In the genomic region with DNA sequence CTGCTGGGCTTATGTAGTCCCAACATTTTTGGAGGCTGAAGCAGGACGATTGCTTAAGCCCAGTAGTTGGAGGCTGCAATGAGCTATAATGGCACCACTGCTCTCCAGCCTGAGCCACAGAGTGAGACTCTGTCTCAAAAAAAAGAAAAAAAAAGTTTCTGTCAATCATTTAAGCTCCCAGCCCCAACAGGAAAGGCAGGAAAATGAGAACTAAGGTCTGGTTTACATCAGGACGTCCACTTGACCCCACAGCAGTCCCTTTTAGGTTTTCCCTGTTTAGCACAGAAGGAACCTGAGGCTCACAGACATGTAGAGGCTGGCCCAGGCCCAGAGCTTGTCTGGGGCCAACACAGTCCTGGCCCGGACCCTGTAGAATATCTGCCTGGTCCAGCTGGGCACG, we compare ENCODE assay signal across 21 cellular contexts. TPM values are rescaled to one million over a fixed set of nuclear protein-coding genes. Genes with fewer than 3 reads are reported as not detected.
"Had no signal": no experiment of that assay in that cellular context is flagged by ENCODE, and none has a peak within 500 bp of the region (broad histone marks: within the 10 kb centered on the region; RNA-seq: fewer than 3 reads in every experiment).

No MANE protein-coding gene starts in this region.

- H3K27ac ChIP-seq: coronary artery, neutrophil, pancreas, thoracic aorta had no signal

- H3K27ac Mint-ChIP-seq: activated CD8-positive, alpha-beta T cell treated with anti-CD3 and anti-CD28 coated beads for 36 hours; activated naive CD8-positive, alpha-beta T cell treated with anti-CD3 and anti-CD28 coated beads, Interleukin-2, amount 10 ng/mL, durations not matched to agents 7 days and 5 days; activated T-helper 17 cell treated with anti-CD3 and anti-CD28 coated beads, Interleukin-2, amount 50 U/mL, for 72 hours; brain; naive B cell; stimulated activated memory B cell treated with anti-CD40 and anti-IgM and Interleukin-4, amounts not matched to agents 10 μg/mL and 1 μg/mL and 100 μg/mL, for 72 hours had no signal

- H3K36me3 ChIP-seq: neutrophil, pancreas, spleen, thoracic aorta had no signal

- H3K27me3 ChIP-seq: neutrophil, pancreas, spleen had no signal

- H3K4me1 ChIP-seq: pancreas had no signal

- H3K36me3 Mint-ChIP-seq: stimulated activated memory B cell treated with anti-CD40 and anti-IgM and Interleukin-4, amounts not matched to agents 10 μg/mL and 1 μg/mL and 100 μg/mL, for 72 hours had no signal

- H3K9me3 ChIP-seq: pancreas had no signal

- ATAC-seq: activated CD8-positive, alpha-beta T cell treated with anti-CD3 and anti-CD28 coated beads for 36 hours; activated T-helper 17 cell treated with anti-CD3 and anti-CD28 coated beads, Interleukin-2, amount 50 U/mL, for 72 hours; esophagus mucosa; left colon; mucosa of descending colon; pancreas; stimulated activated memory B cell treated with anti-CD40 and anti-IgM and Interleukin-4, amounts not matched to agents 10 μg/mL and 1 μg/mL and 100 μg/mL, for 72 hours had no signal

- H3K27me3 Mint-ChIP-seq: activated CD8-positive, alpha-beta T cell treated with anti-CD3 and anti-CD28 coated beads for 36 hours; activated naive CD8-positive, alpha-beta T cell treated with anti-CD3 and anti-CD28 coated beads, Interleukin-2, amount 10 ng/mL, durations not matched to agents 7 days and 5 days; activated T-helper 17 cell treated with anti-CD3 and anti-CD28 coated beads, Interleukin-2, amount 50 U/mL, for 72 hours; brain; stimulated activated memory B cell treated with anti-CD40 and anti-IgM and Interleukin-4, amounts not matched to agents 10 μg/mL and 1 μg/mL and 100 μg/mL, for 72 hours had no signal

- H3K4me3 Mint-ChIP-seq: activated CD8-positive, alpha-beta T cell treated with anti-CD3 and anti-CD28 coated beads for 36 hours; activated naive CD8-positive, alpha-beta T cell treated with anti-CD3 and anti-CD28 coated beads, Interleukin-2, amount 10 ng/mL, durations not matched to agents 7 days and 5 days; activated T-helper 17 cell treated with anti-CD3 and anti-CD28 coated beads, Interleukin-2, amount 50 U/mL, for 72 hours; brain; naive B cell; stimulated activated memory B cell treated with anti-CD40 and anti-IgM and Interleukin-4, amounts not matched to agents 10 μg/mL and 1 μg/mL and 100 μg/mL, for 72 hours had no signal

- H3K4me1 Mint-ChIP-seq: activated naive CD8-positive, alpha-beta T cell treated with anti-CD3 and anti-CD28 coated beads, Interleukin-2, amount 10 ng/mL, durations not matched to agents 7 days and 5 days; stimulated activated memory B cell treated with anti-CD40 and anti-IgM and Interleukin-4, amounts not matched to agents 10 μg/mL and 1 μg/mL and 100 μg/mL, for 72 hours had no signal

- H3K4me3 ChIP-seq: coronary artery, mucosa of descending colon, pancreas, spleen, thoracic aorta had no signal

- DNase-seq: activated CD4-positive, alpha-beta T cell treated with anti-CD3 and anti-CD28 coated beads for 48 hours; activated CD4-positive, CD25-positive, alpha-beta regulatory T cell; activated CD8-positive, alpha-beta T cell treated with anti-CD3 and anti-CD28 coated beads for 36 hours; activated naive CD4-positive, alpha-beta T cell treated with Interleukin-2 at 50 U/mL for 16 hours; activated naive CD8-positive, alpha-beta T cell treated with anti-CD3 and anti-CD28 coated beads, Interleukin-2, amount 10 ng/mL, durations not matched to agents 7 days and 5 days; activated T-cell treated with anti-CD3 and anti-CD28 coated beads, Interleukin-2, amount 50 U/mL, for 1 hour; left colon; mucosa of descending colon; naive B cell; pancreas; spleen; stimulated activated CD4-positive, alpha-beta T cell treated with anti-CD3 and anti-CD28 coated beads, Interleukin-4, amount 100 ng/mL, for 4 hours; T-helper 1 cell; T-helper 9 cell had no signal

RNA-seq across cellular contexts. Expression of a gene that starts 12.2 kb away (rescaled TPM):
- total RNA-seq: thoracic aorta had no signal
